Comparison of ENCODE assay signal across 13 cellular contexts in the genomic region with DNA sequence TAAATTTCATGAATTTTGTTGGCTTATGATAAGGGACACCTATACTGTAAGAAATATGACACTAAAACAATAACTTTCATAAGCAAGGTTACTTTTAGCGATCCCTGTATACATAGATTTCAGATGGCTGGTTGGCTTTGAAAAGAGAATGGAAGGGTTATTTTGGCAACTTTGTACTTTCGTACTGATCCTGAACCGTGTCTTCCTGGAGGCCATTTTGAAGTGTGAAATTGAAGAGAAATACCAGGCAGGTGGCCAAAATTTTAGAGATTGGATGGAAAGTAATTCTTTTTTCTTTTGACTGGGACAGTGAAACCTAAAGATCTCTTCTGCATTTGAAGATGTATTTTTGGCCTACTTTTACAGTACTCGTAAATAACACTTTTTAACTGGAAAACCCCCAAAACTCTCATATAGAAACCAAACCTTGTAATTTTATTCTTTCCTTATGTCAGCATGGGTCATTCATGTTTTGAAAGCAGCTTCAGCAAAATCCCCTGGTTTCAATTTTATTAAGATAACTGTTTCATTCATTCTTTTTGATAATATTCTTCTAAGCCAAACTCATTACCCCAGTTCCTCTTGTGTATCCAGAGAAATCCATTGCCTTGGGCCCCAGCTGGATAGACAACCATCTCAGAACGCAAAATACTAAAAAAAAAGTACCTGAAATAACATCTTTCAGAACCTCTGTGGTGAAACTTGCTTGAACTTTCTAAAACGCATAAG. TPM values are rescaled to one million over a fixed set of nuclear protein-coding genes. Genes with fewer than 3 reads are reported as not detected.
DNase-seq lines count a peak whose midpoint lies in the region; ATAC-seq and TF ChIP-seq lines count a peak whose summit lies in the region.
"Had no signal": no experiment of that assay in that cellular context is flagged by ENCODE, and none has a peak within 500 bp of the region (broad histone marks: within the 10 kb centered on the region; RNA-seq: fewer than 3 reads in every experiment).

No MANE protein-coding gene starts in this region.

- TF ChIP-seq CTCF in OCI-LY3 (IDR thresholded peaks at IDR 0.05; ENCODE audit: low read depth, low read length) (no peak), body of pancreas (IDR thresholded peaks at IDR 0.05) (no peak), coronary artery (IDR thresholded peaks at IDR 0.05) (no peak)

- WGBS in body of pancreas, 2 donors, result 88 to 90% methylated on average over 6 of the region's 6 CpGs

- intact Hi-C loops in body of pancreas (cut with DNase I), result no loop called here

- peaks cover 8% of the 10 kb centered on the region for H3K36me3 ChIP-seq in OCI-LY3 (replicated peaks; ENCODE audit: low read depth, low read length)
- no peaks in the 10 kb centered on the region for H3K36me3 ChIP-seq in body of pancreas (replicated peaks in 1 of 2; ENCODE audit: insufficient read depth in 1 of 2, low read depth in 2 of 2)
- H3K36me3 ChIP-seq: colonic mucosa had no signal

- peak overlapping the region; percentile 48; the same call in 1 of the 2 replicates for H2AFZ ChIP-seq in OCI-LY3 (ENCODE audit: low read depth, low read length)

- H3K27me3 ChIP-seq in OCI-LY3 (ENCODE audit: low read depth, low read length), result no peaks in the 10 kb centered on the region
- no peaks in the 10 kb centered on the region for H3K27me3 ChIP-seq in body of pancreas
- H3K27me3 ChIP-seq: colonic mucosa had no signal

- ATAC-seq in GM18508 (IDR thresholded peaks at IDR 0.05; ENCODE audit: insufficient read depth, unreplicated experiment) (peak; percentile 89), GM19397 (IDR thresholded peaks at IDR 0.05; ENCODE audit: unreplicated experiment) (peak; percentile 72), HG02938 (IDR thresholded peaks at IDR 0.05; ENCODE audit: unreplicated experiment) (peak; percentile 88), body of pancreas (no peak)
- ATAC-seq: mucosa of descending colon had no signal

- peaks cover 80% of the 10 kb centered on the region for H3K4me1 ChIP-seq in OCI-LY3 (ENCODE audit: low read length)
- H3K4me1 ChIP-seq in body of pancreas, result no peaks in the 10 kb centered on the region
- H3K4me1 ChIP-seq: colonic mucosa had no signal

- H3K9me3 ChIP-seq in OCI-LY3 (ENCODE audit: insufficient read depth, low read length) (no peaks in the 10 kb centered on the region), body of pancreas (no peaks in the 10 kb centered on the region)
- H3K9me3 ChIP-seq: colonic mucosa, mucosa of descending colon had no signal

- peak overlapping the region; percentile 95 for H3K27ac ChIP-seq in OCI-LY3 (ENCODE audit: low read length)
- no peak overlapping the region for H3K27ac ChIP-seq in body of pancreas
- no peak overlapping the region for H3K27ac ChIP-seq in coronary artery
- H3K27ac ChIP-seq: colonic mucosa, HL-60 had no signal

- H3K9ac ChIP-seq in OCI-LY3 (ENCODE audit: low read length), result peak overlapping the region; percentile 76

- H3K4me3 ChIP-seq in OCI-LY3 (ENCODE audit: low read length), result peak overlapping the region; percentile 50
- no peak overlapping the region for H3K4me3 ChIP-seq in body of pancreas
- no peak overlapping the region for H3K4me3 ChIP-seq in coronary artery
- H3K4me3 ChIP-seq: colonic mucosa, mucosa of descending colon, smooth muscle cell had no signal

- no peaks in the 10 kb centered on the region for H4K20me1 ChIP-seq in OCI-LY3 (ENCODE audit: insufficient read depth, low read length)

- TF ChIP-seq POLR2A in body of pancreas (IDR thresholded peaks at IDR 0.05), result no peak

- no peaks in the 10 kb centered on the region for H3K79me2 ChIP-seq in OCI-LY3 (ENCODE audit: low read length)

- peak overlapping the region; percentile 66 for H3K4me2 ChIP-seq in OCI-LY3 (ENCODE audit: low read length)
- H3K4me2 ChIP-seq: smooth muscle cell had no signal

- DNase-seq in hepatic stellate cell (ENCODE audit: low spot score) (no peak), ecto neural progenitor cell (ENCODE audit: low spot score) (no peak), body of pancreas (no peak), coronary artery (ENCODE audit: low spot score) (no peak)
- DNase-seq: colonic mucosa, head of caudate nucleus, mucosa of descending colon had no signal

RNA-seq across cellular contexts. Expression of gene ZNF281, which starts 38.4 kb away (rescaled TPM):
- total RNA-seq in body of pancreas, result 1 to 10 TPM; 6.5 to 7.9 TPM
